ENCODE assay signal across 37 cellular contexts in the genomic region with DNA sequence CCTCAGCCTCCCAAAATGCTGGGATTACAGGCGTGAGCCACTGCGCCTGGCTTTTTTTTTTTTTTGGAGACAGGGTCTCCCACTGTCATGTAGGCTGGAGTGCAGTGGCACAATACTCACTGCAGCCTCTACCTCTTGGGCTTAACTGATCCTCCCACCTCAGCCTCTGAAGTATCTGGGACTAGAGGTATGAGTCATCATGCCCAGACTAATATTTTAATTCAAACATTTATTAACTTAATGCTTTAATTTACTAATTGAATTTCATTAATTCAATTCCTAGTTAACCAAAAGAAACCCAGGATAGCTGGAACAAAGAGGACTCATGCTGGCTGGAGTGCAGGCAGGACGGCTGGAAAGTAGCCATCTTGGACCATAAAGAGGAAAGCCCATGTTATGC.
"Had no signal": no experiment of that assay in that cellular context is flagged by ENCODE, and none has a peak within 500 bp of the region (broad histone marks: within the 10 kb centered on the region; RNA-seq: fewer than 3 reads in every experiment).

No MANE protein-coding gene starts in this region.

- H3K4me3 ChIP-seq: adrenal gland, body of pancreas, breast epithelium had no signal

- H3K27ac ChIP-seq: adrenal gland, body of pancreas, brain microvascular endothelial cell, breast epithelium, VCaP had no signal

- H3K9me3 ChIP-seq: adrenal gland, body of pancreas, breast epithelium had no signal

- ATAC-seq: activated CD8-positive, alpha-beta memory T cell treated with anti-CD3 and anti-CD28 coated beads, Interleukin-2, amount 10 ng/mL, durations not matched to agents 7 days and 5 days; activated CD8-positive, alpha-beta T cell treated with anti-CD3 and anti-CD28 coated beads, Interleukin-2, amount 10 ng/mL, durations not matched to agents 7 days and 5 days; activated naive CD4-positive, alpha-beta T cell treated with anti-CD3 and anti-CD28 coated beads, Interleukin-2, amount 50 U/mL, for 72 hours; activated T-cell treated with anti-CD3 and anti-CD28 coated beads, Interleukin-2, amount 50 U/mL, for 4 hours; activated T-cell treated with anti-CD3 and anti-CD28 coated beads, Interleukin-2, amount 50 U/mL, for 72 hours; activated T-helper 17 cell treated with anti-CD3 and anti-CD28 coated beads, Interleukin-2, amount 50 U/mL, for 72 hours; body of pancreas had no signal

- H3K4me1 ChIP-seq: adrenal gland, breast epithelium had no signal

- H3K27ac Mint-ChIP-seq: activated B cell treated with CpG ODN at 0.5 μM for 24 hours; activated CD4-positive, alpha-beta memory T cell treated with anti-CD3 and anti-CD28 coated beads, Interleukin-2, amount 10 ng/mL, durations not matched to agents 7 days and 5 days; activated CD8-positive, alpha-beta memory T cell treated with anti-CD3 and anti-CD28 coated beads, Interleukin-2, amount 10 ng/mL, durations not matched to agents 7 days and 5 days; activated naive CD4-positive, alpha-beta T cell treated with anti-CD3 and anti-CD28 coated beads for 36 hours; activated naive CD8-positive, alpha-beta T cell treated with anti-CD3 and anti-CD28 coated beads for 36 hours; activated T-cell treated with anti-CD3 and anti-CD28 coated beads, Interleukin-2, amount 50 U/mL, for 72 hours; activated T-helper 1 cell treated with anti-CD3 and anti-CD28 coated beads, Interleukin-12 subunit alpha, Interleukin-12 subunit beta, Interleukin-2, Interleukin-4 antibody, amounts not matched to agents 30 ng/mL and 10 ng/mL and 1 ng/mL, durations not matched to agents 14 hours and 24 hours and 36 hours; activated T-helper 17 cell treated with anti-CD3 and anti-CD28 coated beads, Interleukin-2, amount 50 U/mL, for 72 hours; T-helper 1 cell treated with Interleukin-12 subunit alpha and Interleukin-12 subunit beta and Interleukin-4 antibody, amounts not matched to agents 30 μg/mL and 1 μg/mL, for 36 hours; T-helper 2 cell treated with Interferon-gamma antibody and Interleukin-4, amounts not matched to agents 5 μg/mL and 100 μg/mL, for 36 hours had no signal

- DNase-seq: activated B cell treated with CpG ODN at 0.5 μM for 24 hours; activated CD4-positive, alpha-beta memory T cell treated with anti-CD3 and anti-CD28 coated beads, Interleukin-2, amount 10 ng/mL, durations not matched to agents 7 days and 5 days; activated CD4-positive, alpha-beta T cell treated with anti-CD3 and anti-CD28 coated beads for 4 hours; activated CD4-positive, alpha-beta T cell treated with anti-CD3 and anti-CD28 coated beads, Interleukin-2, amount 10 ng/mL, durations not matched to agents 7 days and 5 days; activated CD4-positive, alpha-beta T cell treated with anti-CD3 and anti-CD28 coated beads, Interleukin-2, amount 50 U/mL, for 48 hours; activated CD4-positive, CD25-positive, alpha-beta regulatory T cell treated with anti-CD3 and anti-CD28 coated beads, Interleukin-2, amount 50 U/mL, for 72 hours; activated CD8-positive, alpha-beta memory T cell treated with anti-CD3 and anti-CD28 coated beads for 24 hours; activated CD8-positive, alpha-beta memory T cell treated with anti-CD3 and anti-CD28 coated beads, Interleukin-2, amount 10 ng/mL, durations not matched to agents 7 days and 5 days; activated CD8-positive, alpha-beta memory T cell treated with anti-CD3 and anti-CD28 coated beads, Interleukin-2, amount 50 U/mL, for 48 hours; activated CD8-positive, alpha-beta T cell treated with anti-CD3 and anti-CD28 coated beads, Interleukin-2, amount 10 ng/mL, durations not matched to agents 7 days and 5 days; activated effector memory CD4-positive, alpha-beta T cell treated with anti-CD3 and anti-CD28 coated beads, Interleukin-2, amount 50 U/mL, for 16 hours; activated gamma-delta T cell treated with Interleukin-2 at 50 U/mL for 16 hours; activated naive CD4-positive, alpha-beta T cell; activated naive CD4-positive, alpha-beta T cell treated with anti-CD3 and anti-CD28 coated beads for 36 hours; activated naive CD4-positive, alpha-beta T cell treated with anti-CD3 and anti-CD28 coated beads, Interleukin-2, amount 50 U/mL, for 16 hours; activated naive CD8-positive, alpha-beta T cell treated with anti-CD3 and anti-CD28 coated beads for 36 hours; activated T-cell treated with anti-CD3 and anti-CD28 coated beads, Interleukin-2, amount 50 U/mL, for 1 hour; activated T-cell treated with anti-CD3 and anti-CD28 coated beads, Interleukin-2, amount 50 U/mL, for 4 hours; activated T-cell treated with anti-CD3 and anti-CD28 coated beads, Interleukin-2, amount 50 U/mL, for 72 hours; adrenal gland; amniotic stem cell; aorta; body of pancreas; brain microvascular endothelial cell; central memory CD4-positive, alpha-beta T cell; T-helper 1 cell; T-helper 2 cell; T-helper 9 cell had no signal

- H3K36me3 ChIP-seq: adrenal gland, brain microvascular endothelial cell, breast epithelium had no signal

- H3K4me3 Mint-ChIP-seq: activated B cell treated with CpG ODN at 0.5 μM for 24 hours; activated CD4-positive, alpha-beta memory T cell treated with anti-CD3 and anti-CD28 coated beads, Interleukin-2, amount 10 ng/mL, durations not matched to agents 7 days and 5 days; activated CD4-positive, alpha-beta T cell treated with anti-CD3 and anti-CD28 coated beads, Interleukin-2, amount 10 ng/mL, durations not matched to agents 7 days and 5 days; activated CD8-positive, alpha-beta memory T cell treated with anti-CD3 and anti-CD28 coated beads, Interleukin-2, amount 10 ng/mL, durations not matched to agents 7 days and 5 days; activated naive CD4-positive, alpha-beta T cell treated with anti-CD3 and anti-CD28 coated beads for 36 hours; activated naive CD8-positive, alpha-beta T cell treated with anti-CD3 and anti-CD28 coated beads for 36 hours; activated T-cell treated with anti-CD3 and anti-CD28 coated beads, Interleukin-2, amount 50 U/mL, for 4 hours; activated T-cell treated with anti-CD3 and anti-CD28 coated beads, Interleukin-2, amount 50 U/mL, for 72 hours; activated T-helper 1 cell treated with anti-CD3 and anti-CD28 coated beads, Interleukin-12 subunit alpha, Interleukin-12 subunit beta, Interleukin-2, Interleukin-4 antibody, amounts not matched to agents 30 ng/mL and 10 ng/mL and 1 ng/mL, durations not matched to agents 14 hours and 24 hours and 36 hours; activated T-helper 17 cell treated with anti-CD3 and anti-CD28 coated beads, Interleukin-2, amount 50 U/mL, for 72 hours; T-helper 1 cell treated with Interleukin-12 subunit alpha and Interleukin-12 subunit beta and Interleukin-4 antibody, amounts not matched to agents 30 μg/mL and 1 μg/mL, for 36 hours had no signal

- H3K27me3 Mint-ChIP-seq: activated B cell treated with CpG ODN at 0.5 μM for 24 hours; activated CD4-positive, alpha-beta memory T cell treated with anti-CD3 and anti-CD28 coated beads, Interleukin-2, amount 10 ng/mL, durations not matched to agents 7 days and 5 days; activated CD4-positive, alpha-beta T cell treated with anti-CD3 and anti-CD28 coated beads, Interleukin-2, amount 10 ng/mL, durations not matched to agents 7 days and 5 days; activated CD8-positive, alpha-beta memory T cell treated with anti-CD3 and anti-CD28 coated beads, Interleukin-2, amount 10 ng/mL, durations not matched to agents 7 days and 5 days; activated naive CD8-positive, alpha-beta T cell treated with anti-CD3 and anti-CD28 coated beads for 36 hours; activated T-helper 17 cell treated with anti-CD3 and anti-CD28 coated beads, Interleukin-2, amount 50 U/mL, for 72 hours had no signal

- H3K9me3 Mint-ChIP-seq: activated B cell treated with CpG ODN at 0.5 μM for 24 hours; activated CD4-positive, alpha-beta memory T cell treated with anti-CD3 and anti-CD28 coated beads, Interleukin-2, amount 10 ng/mL, durations not matched to agents 7 days and 5 days; activated CD4-positive, alpha-beta T cell treated with anti-CD3 and anti-CD28 coated beads, Interleukin-2, amount 10 ng/mL, durations not matched to agents 7 days and 5 days; activated naive CD4-positive, alpha-beta T cell treated with anti-CD3 and anti-CD28 coated beads for 36 hours; activated naive CD4-positive, alpha-beta T cell treated with anti-CD3 and anti-CD28 coated beads, Interleukin-2, amount 50 U/mL, for 72 hours; activated naive CD8-positive, alpha-beta T cell treated with anti-CD3 and anti-CD28 coated beads for 36 hours; activated T-cell treated with anti-CD3 and anti-CD28 coated beads, Interleukin-2, amount 50 U/mL, for 4 hours; activated T-cell treated with anti-CD3 and anti-CD28 coated beads, Interleukin-2, amount 50 U/mL, for 72 hours; activated T-helper 1 cell treated with anti-CD3 and anti-CD28 coated beads, Interleukin-12 subunit alpha, Interleukin-12 subunit beta, Interleukin-2, Interleukin-4 antibody, amounts not matched to agents 30 ng/mL and 10 ng/mL and 1 ng/mL, durations not matched to agents 14 hours and 24 hours and 36 hours; activated T-helper 17 cell treated with anti-CD3 and anti-CD28 coated beads, Interleukin-2, amount 50 U/mL, for 72 hours; T-helper 1 cell treated with Interleukin-12 subunit alpha and Interleukin-12 subunit beta and Interleukin-4 antibody, amounts not matched to agents 30 μg/mL and 1 μg/mL, for 36 hours; T-helper 2 cell treated with Interferon-gamma antibody and Interleukin-4, amounts not matched to agents 5 μg/mL and 100 μg/mL, for 36 hours had no signal

- H3K4me1 Mint-ChIP-seq: activated B cell treated with CpG ODN at 0.5 μM for 24 hours; activated T-helper 17 cell treated with anti-CD3 and anti-CD28 coated beads, Interleukin-2, amount 50 U/mL, for 72 hours had no signal

- H3K27me3 ChIP-seq: adrenal gland, body of pancreas, brain microvascular endothelial cell, breast epithelium had no signal

- FAIRE-seq: astrocyte, TTC549 had no signal
